ENCODE assay signal across 18 cellular contexts in genomic region chr1:111565957-111566356, GRCh38.
"Had no signal": no experiment of that assay in that cellular context is flagged by ENCODE, and none has a peak within 500 bp of the region (broad histone marks: within the 10 kb centered on the region; RNA-seq: fewer than 3 reads in every experiment).

No MANE protein-coding gene starts in this region.

- H3K36me3 ChIP-seq: cardiac muscle cell, prostate gland, tibial nerve, vagina had no signal

- DNase-seq: activated CD4-positive, alpha-beta memory T cell treated with anti-CD3 and anti-CD28 coated beads for 36 hours; activated CD4-positive, alpha-beta T cell treated with anti-CD3 and anti-CD28 coated beads for 36 hours; activated CD8-positive, alpha-beta memory T cell treated with anti-CD3 and anti-CD28 coated beads, Interleukin-2, amount 10 ng/mL, durations not matched to agents 7 days and 5 days; activated naive CD4-positive, alpha-beta T cell treated with anti-CD3 and anti-CD28 coated beads, Interleukin-2, amount 50 U/mL, for 16 hours; activated T-cell treated with anti-CD3 and anti-CD28 coated beads, Interleukin-2, amount 50 U/mL, for 1 hour; kidney; mesendoderm; nephron progenitor cell; occipital lobe; stimulated activated CD4-positive, alpha-beta T cell treated with anti-CD3 and anti-CD28 coated beads, Interleukin-2, amount 100 ng/mL, for 48 hours; T-helper 17 cell had no signal

- H3K4me1 ChIP-seq: prostate gland, tibial nerve, vagina had no signal

- H3K4me3 Mint-ChIP-seq: activated CD4-positive, alpha-beta memory T cell treated with anti-CD3 and anti-CD28 coated beads for 36 hours; activated CD4-positive, alpha-beta T cell treated with anti-CD3 and anti-CD28 coated beads for 36 hours; activated CD8-positive, alpha-beta memory T cell treated with anti-CD3 and anti-CD28 coated beads, Interleukin-2, amount 10 ng/mL, durations not matched to agents 7 days and 5 days; nephron progenitor cell; stimulated activated memory B cell treated with anti-CD40 and anti-IgM and Interleukin-4, amounts not matched to agents 10 μg/mL and 1 μg/mL and 100 μg/mL, for 72 hours; T-helper 17 cell had no signal

- H3K27ac Mint-ChIP-seq: activated CD4-positive, alpha-beta memory T cell treated with anti-CD3 and anti-CD28 coated beads for 36 hours; activated CD4-positive, alpha-beta T cell treated with anti-CD3 and anti-CD28 coated beads for 36 hours; activated CD8-positive, alpha-beta memory T cell treated with anti-CD3 and anti-CD28 coated beads, Interleukin-2, amount 10 ng/mL, durations not matched to agents 7 days and 5 days; activated T-helper 2 cell treated with anti-CD3 and anti-CD28 coated beads, Interferon-gamma antibody, Interleukin-2, Interleukin-4, amounts not matched to agents 10 μg/mL and 5 μg/mL and 100 μg/mL, durations not matched to agents 14 hours and 24 hours and 36 hours; nephron progenitor cell; stimulated activated memory B cell treated with anti-CD40 and anti-IgM and Interleukin-4, amounts not matched to agents 10 μg/mL and 1 μg/mL and 100 μg/mL, for 72 hours had no signal

- H3K27me3 Mint-ChIP-seq: activated CD4-positive, alpha-beta memory T cell treated with anti-CD3 and anti-CD28 coated beads for 36 hours; activated CD4-positive, alpha-beta T cell treated with anti-CD3 and anti-CD28 coated beads for 36 hours; activated CD8-positive, alpha-beta memory T cell treated with anti-CD3 and anti-CD28 coated beads, Interleukin-2, amount 10 ng/mL, durations not matched to agents 7 days and 5 days; stimulated activated memory B cell treated with anti-CD40 and anti-IgM and Interleukin-4, amounts not matched to agents 10 μg/mL and 1 μg/mL and 100 μg/mL, for 72 hours; T-helper 17 cell had no signal

- H3K9me3 Mint-ChIP-seq: activated CD4-positive, alpha-beta memory T cell treated with anti-CD3 and anti-CD28 coated beads for 36 hours; activated T-helper 2 cell treated with anti-CD3 and anti-CD28 coated beads, Interferon-gamma antibody, Interleukin-2, Interleukin-4, amounts not matched to agents 10 μg/mL and 5 μg/mL and 100 μg/mL, durations not matched to agents 14 hours and 24 hours and 36 hours; nephron progenitor cell; stimulated activated memory B cell treated with anti-CD40 and anti-IgM and Interleukin-4, amounts not matched to agents 10 μg/mL and 1 μg/mL and 100 μg/mL, for 72 hours had no signal

- H3K36me3 Mint-ChIP-seq: activated CD4-positive, alpha-beta memory T cell treated with anti-CD3 and anti-CD28 coated beads for 36 hours; stimulated activated memory B cell treated with anti-CD40 and anti-IgM and Interleukin-4, amounts not matched to agents 10 μg/mL and 1 μg/mL and 100 μg/mL, for 72 hours had no signal

- H3K27me3 ChIP-seq: cardiac muscle cell, tibial nerve, vagina had no signal

- H3K9me3 ChIP-seq: prostate gland, tibial nerve, vagina had no signal

- ATAC-seq: activated CD4-positive, alpha-beta T cell treated with anti-CD3 and anti-CD28 coated beads for 36 hours; activated CD8-positive, alpha-beta memory T cell treated with anti-CD3 and anti-CD28 coated beads, Interleukin-2, amount 10 ng/mL, durations not matched to agents 7 days and 5 days; esophagus mucosa; stimulated activated memory B cell treated with anti-CD40 and anti-IgM and Interleukin-4, amounts not matched to agents 10 μg/mL and 1 μg/mL and 100 μg/mL, for 72 hours; T-helper 17 cell had no signal

- H3K4me1 Mint-ChIP-seq: nephron progenitor cell had no signal

- H3K27ac ChIP-seq: cardiac muscle cell, prostate gland, vagina had no signal

- H3K4me3 ChIP-seq: cardiac muscle cell, prostate gland, tibial nerve, vagina had no signal
